ENCODE assay signal across 8 cellular contexts in genomic region chr9:69412741-69413150, GRCh38.
DNase-seq lines count a peak whose midpoint lies in the region; ATAC-seq, FAIRE-seq and TF ChIP-seq lines count a peak whose summit lies in the region.

No MANE protein-coding gene starts in this region.

- no peak for FAIRE-seq in pancreas (lab: Jason Lieb, UNC)

- H3K4me1 ChIP-seq in SJCRH30 (no peaks in the 10 kb centered on the region), pancreas (no peaks in the 10 kb centered on the region)

- H3K36me3 ChIP-seq in SJCRH30, result no peaks in the 10 kb centered on the region
- H3K36me3 ChIP-seq in pancreas, result no peaks in the 10 kb centered on the region

- peak; percentile 83 to 100 (median 95) for ATAC-seq in pancreas
- no peak for ATAC-seq in GM18873 (IDR thresholded peaks at IDR 0.05; ENCODE audit: low FRiP score, unreplicated experiment)
- ATAC-seq in GM18907 (IDR thresholded peaks at IDR 0.05; ENCODE audit: unreplicated experiment), result no peak

- no peak overlapping the region for H3K4me3 ChIP-seq in SJCRH30
- no peak overlapping the region for H3K4me3 ChIP-seq in pancreas

- peak; percentile 21 to 47 (median 40) for TF ChIP-seq CTCF in pancreas (IDR thresholded peaks at IDR 0.05)

- H3K27me3 ChIP-seq in SJCRH30 (no peaks in the 10 kb centered on the region), pancreas (no peaks in the 10 kb centered on the region)

- H3K27ac ChIP-seq in SJCRH30 (no peak overlapping the region), pancreas (no peak overlapping the region)

- no peaks in the 10 kb centered on the region; the same call in 1 of the 2 replicates for H3K9me3 ChIP-seq in SJCRH30 (replicated peaks)
- no peaks in the 10 kb centered on the region for H3K9me3 ChIP-seq in pancreas

- intact Hi-C loops in pancreas (cut with DNase I), result no loop called here

- DNase-seq in NCI-H345 (lab: John Stamatoyannopoulos, UW) (peak; percentile 6), NCI-H345 treated with DMSO at 0.1 percent for 48 hours (lab: John Stamatoyannopoulos, UW; ENCODE audit: unreplicated experiment) (no peak), SJCRH30 (peak; percentile 69 to 74), foreskin melanocyte (peak; percentile 50), pancreas (peak; percentile 44 to 83 (median 68)), NCI-H2029 treated with DMSO at 0.1 percent for 48 hours (lab: John Stamatoyannopoulos, UW) (no peak)

- 16 to 27% methylated on average over 20 of the region's 20 CpGs for WGBS in pancreas, 2 donors

Comparison
In these comparisons a context has a peak if more than half of its experiments do, and no peak if none do; other contexts are left out.
1. DNase-seq: peak in NCI-H345 (single experiment), SJCRH30 (2 of 2), foreskin melanocyte (single experiment) and pancreas (6 of 6); none in NCI-H345 treated with DMSO at 0.1 percent for 48 hours (single experiment) and NCI-H2029 treated with DMSO at 0.1 percent for 48 hours (single experiment).
2. ATAC-seq: peak in pancreas (4 of 4); none in GM18873 (single experiment) and GM18907 (single experiment).